1 cellular context compared by ENCODE assay signal in the genomic region with DNA sequence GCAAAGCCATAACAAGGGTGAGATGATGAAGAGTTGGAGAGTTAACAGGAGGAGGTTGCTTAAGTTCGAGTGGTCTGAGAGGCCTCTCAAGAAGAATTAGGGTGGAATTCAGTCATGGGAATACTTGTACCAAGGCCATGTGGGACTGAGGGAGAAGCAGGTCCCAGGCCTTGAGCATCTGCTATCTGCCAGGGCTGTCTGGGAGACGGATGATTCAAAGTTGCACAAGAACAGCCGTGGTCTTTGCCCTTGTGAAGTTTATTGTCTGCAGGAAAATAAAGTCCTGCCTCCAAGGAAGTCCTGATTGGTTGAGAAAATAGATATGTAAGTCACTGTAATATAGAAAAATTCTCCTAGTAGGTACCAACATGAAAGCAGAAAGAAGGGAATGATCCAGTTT.
TF ChIP-seq lines count a peak whose summit lies in the region.

No MANE protein-coding gene starts in this region.

TF ChIP-seq in HepG2, 621 proteins besides CTCF, POLR2A, EP300 and RAD21 (continued from another document and continues in another):
- TF ChIP-seq SMAD1 (CRISPR knock-in tag; IDR thresholded peaks at IDR 0.05; ENCODE audit: borderline replicate concordance, low read depth) (no peak), GATA4 (IDR thresholded peaks at IDR 0.05; ENCODE audit: borderline replicate concordance, low read depth) (no peak), ZSCAN30 (CRISPR knock-in tag; IDR thresholded peaks at IDR 0.05) (no peak), RFX5 (IDR thresholded peaks at IDR 0.05; ENCODE audit: low read depth, low read length) (no peak), FOSL2 (CRISPR knock-in tag; IDR thresholded peaks at IDR 0.05) (peak; percentile 84), MYC (CRISPR knock-in tag; IDR thresholded peaks at IDR 0.05; ENCODE audit: borderline replicate concordance) (peak; percentile 36; the same call in 1 of the 2 replicates), PHF5A (CRISPR knock-in tag; IDR thresholded peaks at IDR 0.05; ENCODE audit: low read depth, unreplicated experiment) (no peak), EEA1 (CRISPR knock-in tag; IDR thresholded peaks at IDR 0.05; ENCODE audit: borderline replicate concordance) (no peak), RBFOX2 (IDR thresholded peaks at IDR 0.05; ENCODE audit: low read depth, low read length) (no peak), ZNF614 (CRISPR knock-in tag; IDR thresholded peaks at IDR 0.05; ENCODE audit: borderline replicate concordance) (no peak), ZNF644 (CRISPR knock-in tag; IDR thresholded peaks at IDR 0.05; ENCODE audit: low read depth) (no peak), MAFF (IDR thresholded peaks at IDR 0.05; ENCODE audit: low read depth, low read length) (no peak), ZNF850 (CRISPR knock-in tag; conservative IDR thresholded peaks at IDR 0.05) (no peak), ETV5 (CRISPR knock-in tag; IDR thresholded peaks at IDR 0.05; ENCODE audit: borderline replicate concordance) (no peak), MAF1 (CRISPR knock-in tag; IDR thresholded peaks at IDR 0.05; ENCODE audit: borderline replicate concordance) (no peak), FOXJ3 (CRISPR knock-in tag; IDR thresholded peaks at IDR 0.05; ENCODE audit: borderline replicate concordance) (peak; percentile 24; the same call in 1 of the 2 replicates), ZNF501 (CRISPR knock-in tag; IDR thresholded peaks at IDR 0.05) (no peak), SP5 (CRISPR knock-in tag; IDR thresholded peaks at IDR 0.05; ENCODE audit: borderline replicate concordance, low read depth) (no peak), ZNF292 (CRISPR knock-in tag; IDR thresholded peaks at IDR 0.05; ENCODE audit: borderline replicate concordance, low read depth) (no peak), NFE2L2 (IDR thresholded peaks at IDR 0.05; ENCODE audit: low read length) (no peak), PPARG (CRISPR knock-in tag; conservative IDR thresholded peaks at IDR 0.05) (no peak), ZNF382 (CRISPR knock-in tag; IDR thresholded peaks at IDR 0.05; ENCODE audit: borderline replicate concordance) (no peak), MEIS1 (CRISPR knock-in tag; IDR thresholded peaks at IDR 0.05; ENCODE audit: borderline replicate concordance) (0 out of 2 replicates have a peak, but pooled peaks have one; percentile 28), FLYWCH1 (CRISPR knock-in tag; IDR thresholded peaks at IDR 0.05) (no peak)
- TF ChIP-seq, protein P1, sequence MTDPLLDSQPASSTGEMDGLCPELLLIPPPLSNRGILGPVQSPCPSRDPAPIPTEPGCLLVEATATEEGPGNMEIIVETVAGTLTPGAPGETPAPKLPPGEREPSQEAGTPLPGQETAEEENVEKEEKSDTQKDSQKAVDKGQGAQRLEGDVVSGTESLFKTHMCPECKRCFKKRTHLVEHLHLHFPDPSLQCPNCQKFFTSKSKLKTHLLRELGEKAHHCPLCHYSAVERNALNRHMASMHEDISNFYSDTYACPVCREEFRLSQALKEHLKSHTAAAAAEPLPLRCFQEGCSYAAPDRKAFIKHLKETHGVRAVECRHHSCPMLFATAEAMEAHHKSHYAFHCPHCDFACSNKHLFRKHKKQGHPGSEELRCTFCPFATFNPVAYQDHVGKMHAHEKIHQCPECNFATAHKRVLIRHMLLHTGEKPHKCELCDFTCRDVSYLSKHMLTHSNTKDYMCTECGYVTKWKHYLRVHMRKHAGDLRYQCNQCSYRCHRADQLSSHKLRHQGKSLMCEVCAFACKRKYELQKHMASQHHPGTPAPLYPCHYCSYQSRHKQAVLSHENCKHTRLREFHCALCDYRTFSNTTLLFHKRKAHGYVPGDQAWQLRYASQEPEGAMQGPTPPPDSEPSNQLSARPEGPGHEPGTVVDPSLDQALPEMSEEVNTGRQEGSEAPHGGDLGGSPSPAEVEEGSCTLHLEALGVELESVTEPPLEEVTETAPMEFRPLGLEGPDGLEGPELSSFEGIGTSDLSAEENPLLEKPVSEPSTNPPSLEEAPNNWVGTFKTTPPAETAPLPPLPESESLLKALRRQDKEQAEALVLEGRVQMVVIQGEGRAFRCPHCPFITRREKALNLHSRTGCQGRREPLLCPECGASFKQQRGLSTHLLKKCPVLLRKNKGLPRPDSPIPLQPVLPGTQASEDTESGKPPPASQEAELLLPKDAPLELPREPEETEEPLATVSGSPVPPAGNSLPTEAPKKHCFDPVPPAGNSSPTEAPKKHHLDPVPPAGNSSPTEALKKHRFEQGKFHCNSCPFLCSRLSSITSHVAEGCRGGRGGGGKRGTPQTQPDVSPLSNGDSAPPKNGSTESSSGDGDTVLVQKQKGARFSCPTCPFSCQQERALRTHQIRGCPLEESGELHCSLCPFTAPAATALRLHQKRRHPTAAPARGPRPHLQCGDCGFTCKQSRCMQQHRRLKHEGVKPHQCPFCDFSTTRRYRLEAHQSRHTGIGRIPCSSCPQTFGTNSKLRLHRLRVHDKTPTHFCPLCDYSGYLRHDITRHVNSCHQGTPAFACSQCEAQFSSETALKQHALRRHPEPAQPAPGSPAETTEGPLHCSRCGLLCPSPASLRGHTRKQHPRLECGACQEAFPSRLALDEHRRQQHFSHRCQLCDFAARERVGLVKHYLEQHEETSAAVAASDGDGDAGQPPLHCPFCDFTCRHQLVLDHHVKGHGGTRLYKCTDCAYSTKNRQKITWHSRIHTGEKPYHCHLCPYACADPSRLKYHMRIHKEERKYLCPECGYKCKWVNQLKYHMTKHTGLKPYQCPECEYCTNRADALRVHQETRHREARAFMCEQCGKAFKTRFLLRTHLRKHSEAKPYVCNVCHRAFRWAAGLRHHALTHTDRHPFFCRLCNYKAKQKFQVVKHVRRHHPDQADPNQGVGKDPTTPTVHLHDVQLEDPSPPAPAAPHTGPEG (CRISPR knock-in tag; IDR thresholded peaks at IDR 0.05) = 0 out of 2 replicates have a peak, but pooled peaks have one; percentile 38
- TF ChIP-seq, protein P2, sequence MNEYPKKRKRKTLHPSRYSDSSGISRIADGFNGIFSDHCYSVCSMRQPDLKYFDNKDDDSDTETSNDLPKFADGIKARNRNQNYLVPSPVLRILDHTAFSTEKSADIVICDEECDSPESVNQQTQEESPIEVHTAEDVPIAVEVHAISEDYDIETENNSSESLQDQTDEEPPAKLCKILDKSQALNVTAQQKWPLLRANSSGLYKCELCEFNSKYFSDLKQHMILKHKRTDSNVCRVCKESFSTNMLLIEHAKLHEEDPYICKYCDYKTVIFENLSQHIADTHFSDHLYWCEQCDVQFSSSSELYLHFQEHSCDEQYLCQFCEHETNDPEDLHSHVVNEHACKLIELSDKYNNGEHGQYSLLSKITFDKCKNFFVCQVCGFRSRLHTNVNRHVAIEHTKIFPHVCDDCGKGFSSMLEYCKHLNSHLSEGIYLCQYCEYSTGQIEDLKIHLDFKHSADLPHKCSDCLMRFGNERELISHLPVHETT (CRISPR knock-in tag; conservative IDR thresholded peaks at IDR 0.05) = no peak
- TF ChIP-seq, protein P3, sequence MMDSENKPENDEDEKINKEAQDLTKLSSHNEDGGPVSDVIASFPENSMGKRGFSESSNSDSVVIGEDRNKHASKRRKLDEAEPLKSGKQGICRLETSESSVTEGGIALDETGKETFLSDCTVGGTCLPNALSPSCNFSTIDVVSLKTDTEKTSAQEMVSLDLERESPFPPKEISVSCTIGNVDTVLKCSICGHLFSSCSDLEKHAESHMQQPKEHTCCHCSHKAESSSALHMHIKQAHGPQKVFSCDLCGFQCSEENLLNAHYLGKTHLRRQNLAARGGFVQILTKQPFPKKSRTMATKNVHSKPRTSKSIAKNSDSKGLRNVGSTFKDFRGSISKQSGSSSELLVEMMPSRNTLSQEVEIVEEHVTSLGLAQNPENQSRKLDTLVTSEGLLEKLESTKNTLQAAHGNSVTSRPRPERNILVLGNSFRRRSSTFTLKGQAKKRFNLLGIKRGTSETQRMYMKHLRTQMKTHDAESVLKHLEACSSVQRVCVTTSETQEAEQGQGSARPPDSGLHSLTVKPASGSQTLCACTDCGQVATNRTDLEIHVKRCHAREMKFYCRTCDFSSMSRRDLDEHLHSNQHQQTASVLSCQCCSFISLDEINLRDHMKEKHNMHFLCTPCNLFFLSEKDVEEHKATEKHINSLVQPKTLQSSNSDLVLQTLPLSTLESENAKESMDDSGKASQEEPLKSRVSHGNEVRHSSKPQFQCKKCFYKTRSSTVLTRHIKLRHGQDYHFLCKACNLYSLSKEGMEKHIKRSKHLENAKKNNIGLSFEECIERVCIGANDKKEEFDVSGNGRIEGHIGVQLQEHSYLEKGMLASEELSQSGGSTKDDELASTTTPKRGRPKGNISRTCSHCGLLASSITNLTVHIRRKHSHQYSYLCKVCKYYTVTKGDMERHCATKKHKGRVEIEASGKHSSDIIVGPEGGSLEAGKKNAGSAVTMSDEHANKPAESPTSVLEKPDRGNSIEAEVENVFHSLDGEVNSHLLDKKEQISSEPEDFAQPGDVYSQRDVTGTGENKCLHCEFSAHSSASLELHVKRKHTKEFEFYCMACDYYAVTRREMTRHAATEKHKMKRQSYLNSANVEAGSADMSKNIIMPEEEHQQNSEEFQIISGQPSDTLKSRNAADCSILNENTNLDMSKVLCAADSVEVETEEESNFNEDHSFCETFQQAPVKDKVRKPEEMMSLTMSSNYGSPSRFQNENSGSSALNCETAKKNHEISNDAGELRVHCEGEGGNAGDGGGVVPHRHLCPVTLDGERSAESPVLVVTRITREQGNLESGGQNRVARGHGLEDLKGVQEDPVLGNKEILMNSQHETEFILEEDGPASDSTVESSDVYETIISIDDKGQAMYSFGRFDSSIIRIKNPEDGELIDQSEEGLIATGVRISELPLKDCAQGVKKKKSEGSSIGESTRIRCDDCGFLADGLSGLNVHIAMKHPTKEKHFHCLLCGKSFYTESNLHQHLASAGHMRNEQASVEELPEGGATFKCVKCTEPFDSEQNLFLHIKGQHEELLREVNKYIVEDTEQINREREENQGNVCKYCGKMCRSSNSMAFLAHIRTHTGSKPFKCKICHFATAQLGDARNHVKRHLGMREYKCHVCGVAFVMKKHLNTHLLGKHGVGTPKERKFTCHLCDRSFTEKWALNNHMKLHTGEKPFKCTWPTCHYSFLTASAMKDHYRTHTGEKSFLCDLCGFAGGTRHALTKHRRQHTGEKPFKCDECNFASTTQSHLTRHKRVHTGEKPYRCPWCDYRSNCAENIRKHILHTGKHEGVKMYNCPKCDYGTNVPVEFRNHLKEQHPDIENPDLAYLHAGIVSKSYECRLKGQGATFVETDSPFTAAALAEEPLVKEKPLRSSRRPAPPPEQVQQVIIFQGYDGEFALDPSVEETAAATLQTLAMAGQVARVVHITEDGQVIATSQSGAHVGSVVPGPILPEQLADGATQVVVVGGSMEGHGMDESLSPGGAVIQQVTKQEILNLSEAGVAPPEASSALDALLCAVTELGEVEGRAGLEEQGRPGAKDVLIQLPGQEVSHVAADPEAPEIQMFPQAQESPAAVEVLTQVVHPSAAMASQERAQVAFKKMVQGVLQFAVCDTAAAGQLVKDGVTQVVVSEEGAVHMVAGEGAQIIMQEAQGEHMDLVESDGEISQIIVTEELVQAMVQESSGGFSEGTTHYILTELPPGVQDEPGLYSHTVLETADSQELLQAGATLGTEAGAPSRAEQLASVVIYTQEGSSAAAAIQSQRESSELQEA (CRISPR knock-in tag; IDR thresholded peaks at IDR 0.05; ENCODE audit: not compliant biosample characterization) = no peak
- TF ChIP-seq, protein P4, sequence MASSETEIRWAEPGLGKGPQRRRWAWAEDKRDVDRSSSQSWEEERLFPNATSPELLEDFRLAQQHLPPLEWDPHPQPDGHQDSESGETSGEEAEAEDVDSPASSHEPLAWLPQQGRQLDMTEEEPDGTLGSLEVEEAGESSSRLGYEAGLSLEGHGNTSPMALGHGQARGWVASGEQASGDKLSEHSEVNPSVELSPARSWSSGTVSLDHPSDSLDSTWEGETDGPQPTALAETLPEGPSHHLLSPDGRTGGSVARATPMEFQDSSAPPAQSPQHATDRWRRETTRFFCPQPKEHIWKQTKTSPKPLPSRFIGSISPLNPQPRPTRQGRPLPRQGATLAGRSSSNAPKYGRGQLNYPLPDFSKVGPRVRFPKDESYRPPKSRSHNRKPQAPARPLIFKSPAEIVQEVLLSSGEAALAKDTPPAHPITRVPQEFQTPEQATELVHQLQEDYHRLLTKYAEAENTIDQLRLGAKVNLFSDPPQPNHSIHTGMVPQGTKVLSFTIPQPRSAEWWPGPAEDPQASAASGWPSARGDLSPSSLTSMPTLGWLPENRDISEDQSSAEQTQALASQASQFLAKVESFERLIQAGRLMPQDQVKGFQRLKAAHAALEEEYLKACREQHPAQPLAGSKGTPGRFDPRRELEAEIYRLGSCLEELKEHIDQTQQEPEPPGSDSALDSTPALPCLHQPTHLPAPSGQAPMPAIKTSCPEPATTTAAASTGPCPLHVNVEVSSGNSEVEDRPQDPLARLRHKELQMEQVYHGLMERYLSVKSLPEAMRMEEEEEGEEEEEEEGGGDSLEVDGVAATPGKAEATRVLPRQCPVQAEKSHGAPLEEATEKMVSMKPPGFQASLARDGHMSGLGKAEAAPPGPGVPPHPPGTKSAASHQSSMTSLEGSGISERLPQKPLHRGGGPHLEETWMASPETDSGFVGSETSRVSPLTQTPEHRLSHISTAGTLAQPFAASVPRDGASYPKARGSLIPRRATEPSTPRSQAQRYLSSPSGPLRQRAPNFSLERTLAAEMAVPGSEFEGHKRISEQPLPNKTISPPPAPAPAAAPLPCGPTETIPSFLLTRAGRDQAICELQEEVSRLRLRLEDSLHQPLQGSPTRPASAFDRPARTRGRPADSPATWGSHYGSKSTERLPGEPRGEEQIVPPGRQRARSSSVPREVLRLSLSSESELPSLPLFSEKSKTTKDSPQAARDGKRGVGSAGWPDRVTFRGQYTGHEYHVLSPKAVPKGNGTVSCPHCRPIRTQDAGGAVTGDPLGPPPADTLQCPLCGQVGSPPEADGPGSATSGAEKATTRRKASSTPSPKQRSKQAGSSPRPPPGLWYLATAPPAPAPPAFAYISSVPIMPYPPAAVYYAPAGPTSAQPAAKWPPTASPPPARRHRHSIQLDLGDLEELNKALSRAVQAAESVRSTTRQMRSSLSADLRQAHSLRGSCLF (CRISPR knock-in tag; IDR thresholded peaks at IDR 0.05; ENCODE audit: borderline replicate concordance) = no peak
- TF ChIP-seq, protein P5, sequence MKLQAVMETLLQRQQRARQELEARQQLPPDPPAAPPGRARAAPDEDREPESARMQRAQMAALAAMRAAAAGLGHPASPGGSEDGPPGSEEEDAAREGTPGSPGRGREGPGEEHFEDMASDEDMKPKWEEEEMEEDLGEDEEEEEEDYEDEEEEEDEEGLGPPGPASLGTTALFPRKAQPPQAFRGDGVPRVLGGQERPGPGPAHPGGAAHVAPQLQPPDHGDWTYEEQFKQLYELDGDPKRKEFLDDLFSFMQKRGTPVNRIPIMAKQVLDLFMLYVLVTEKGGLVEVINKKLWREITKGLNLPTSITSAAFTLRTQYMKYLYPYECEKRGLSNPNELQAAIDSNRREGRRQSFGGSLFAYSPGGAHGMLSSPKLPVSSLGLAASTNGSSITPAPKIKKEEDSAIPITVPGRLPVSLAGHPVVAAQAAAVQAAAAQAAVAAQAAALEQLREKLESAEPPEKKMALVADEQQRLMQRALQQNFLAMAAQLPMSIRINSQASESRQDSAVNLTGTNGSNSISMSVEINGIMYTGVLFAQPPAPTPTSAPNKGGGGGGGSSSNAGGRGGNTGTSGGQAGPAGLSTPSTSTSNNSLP (IDR thresholded peaks at IDR 0.05; ENCODE audit: low read depth, low read length) = no peak
- TF ChIP-seq, protein P6, sequence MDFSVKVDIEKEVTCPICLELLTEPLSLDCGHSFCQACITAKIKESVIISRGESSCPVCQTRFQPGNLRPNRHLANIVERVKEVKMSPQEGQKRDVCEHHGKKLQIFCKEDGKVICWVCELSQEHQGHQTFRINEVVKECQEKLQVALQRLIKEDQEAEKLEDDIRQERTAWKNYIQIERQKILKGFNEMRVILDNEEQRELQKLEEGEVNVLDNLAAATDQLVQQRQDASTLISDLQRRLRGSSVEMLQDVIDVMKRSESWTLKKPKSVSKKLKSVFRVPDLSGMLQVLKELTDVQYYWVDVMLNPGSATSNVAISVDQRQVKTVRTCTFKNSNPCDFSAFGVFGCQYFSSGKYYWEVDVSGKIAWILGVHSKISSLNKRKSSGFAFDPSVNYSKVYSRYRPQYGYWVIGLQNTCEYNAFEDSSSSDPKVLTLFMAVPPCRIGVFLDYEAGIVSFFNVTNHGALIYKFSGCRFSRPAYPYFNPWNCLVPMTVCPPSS (IDR thresholded peaks at IDR 0.05) = no peak
